11 cellular contexts compared by ENCODE assay signal in the genomic region with DNA sequence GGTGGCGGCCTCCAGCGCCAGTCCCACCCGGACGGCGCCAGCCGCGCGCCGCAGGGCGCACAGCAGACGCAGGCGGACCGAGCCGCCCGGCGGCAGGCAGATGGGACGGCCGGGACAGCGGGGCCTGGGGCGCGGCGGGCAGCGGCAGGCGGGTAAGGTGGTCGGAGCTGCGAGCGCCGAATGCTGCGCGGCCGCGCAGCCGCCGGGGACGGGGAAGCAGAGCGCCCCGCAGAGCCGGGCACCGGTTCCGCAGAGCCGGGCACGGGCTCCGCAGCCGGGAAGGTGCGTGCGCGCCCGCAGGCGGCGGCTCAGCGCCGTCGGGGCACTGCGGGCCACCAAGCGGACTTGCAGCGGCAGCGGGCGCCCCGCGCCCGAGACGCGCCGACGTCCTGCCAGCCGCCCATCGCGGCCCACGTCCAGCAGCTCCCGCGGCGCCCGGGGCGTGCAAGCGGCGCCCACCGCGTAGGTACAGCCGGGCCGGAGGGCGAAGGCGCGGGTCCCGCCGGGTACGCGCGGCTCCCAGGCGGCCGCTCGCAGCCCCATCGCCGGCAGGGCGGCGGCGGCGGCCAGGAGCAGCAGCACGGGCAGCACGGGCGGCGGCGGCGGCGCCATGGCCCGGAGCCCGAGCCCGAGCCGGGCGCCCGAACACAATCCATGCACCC. TPM values are rescaled to one million over a fixed set of nuclear protein-coding genes. Genes with fewer than 3 reads are reported as not detected.
DNase-seq lines count a peak whose midpoint lies in the region; ATAC-seq, FAIRE-seq and TF ChIP-seq lines count a peak whose summit lies in the region.
"Had no signal": no experiment of that assay in that cellular context is flagged by ENCODE, and none has a peak within 500 bp of the region (broad histone marks: within the 10 kb centered on the region; RNA-seq: fewer than 3 reads in every experiment).

No MANE protein-coding gene starts in this region.

- no peak overlapping the region for H3K27ac Mint-ChIP-seq in naive thymus-derived CD4-positive, alpha-beta T cell
- H3K27ac Mint-ChIP-seq: activated T-helper 2 cell treated with anti-CD3 and anti-CD28 coated beads, Interferon-gamma antibody, Interleukin-2, Interleukin-4, amounts not matched to agents 10 μg/mL and 5 μg/mL and 100 μg/mL, durations not matched to agents 14 hours and 24 hours and 36 hours; T-helper 17 cell had no signal

- peak overlapping the region; percentile 75 for H3K4me3 ChIP-seq in BLaER1
- H3K4me3 ChIP-seq in IMR-90 (ENCODE audit: insufficient read depth, low read depth, low read length) = peak overlapping the region; percentile 22; the same call in 1 of the 2 replicates
- peak overlapping the region in 1 of 3 experiments; percentile 31 for H3K4me3 ChIP-seq in endothelial cell of umbilical vein (replicated peaks in 1 of 3; ENCODE audit: insufficient read depth in 1 of 3, low read depth in 1 of 3, low read length in 3 of 3)
- no peak overlapping the region for H3K4me3 ChIP-seq in naive thymus-derived CD4-positive, alpha-beta T cell (ENCODE audit: low read length)

- POLR2A ChIA-PET in IMR-90 (lab: Charles Lee; ENCODE audit: unreplicated experiment) (no interaction called here), endothelial cell of umbilical vein (lab: Charles Lee) (no interaction called here)
- POLR2A ChIA-PET in naive thymus-derived CD4-positive, alpha-beta T cell (lab: Charles Lee) = no interaction called here

- H3K27ac ChIP-seq in BLaER1 (peak overlapping the region; percentile 55), IMR-90 (ENCODE audit: insufficient read depth, low read length) (no peak overlapping the region), endothelial cell of umbilical vein (ENCODE audit: insufficient read depth, low read depth, low read length) (no peak overlapping the region)
- H3K27ac ChIP-seq in naive thymus-derived CD4-positive, alpha-beta T cell (ENCODE audit: low read depth, low read length) = no peak overlapping the region

- H2BK5ac ChIP-seq in IMR-90 (ENCODE audit: low read depth, low read length, poor library complexity, severe bottlenecking) = no peak overlapping the region

- no peak overlapping the region for H3K4ac ChIP-seq in IMR-90 (ENCODE audit: low read depth, low read length)

- H2BK20ac ChIP-seq in IMR-90 (ENCODE audit: low read depth, low read length) = no peak overlapping the region

- H3K9me3 Mint-ChIP-seq in naive thymus-derived CD4-positive, alpha-beta T cell = no peaks in the 10 kb centered on the region
- H3K9me3 Mint-ChIP-seq: activated T-helper 2 cell treated with anti-CD3 and anti-CD28 coated beads, Interferon-gamma antibody, Interleukin-2, Interleukin-4, amounts not matched to agents 10 μg/mL and 5 μg/mL and 100 μg/mL, durations not matched to agents 14 hours and 24 hours and 36 hours had no signal

- no peak for DNase-seq in IMR-90
- no peak for DNase-seq in endothelial cell of umbilical vein (ENCODE audit: low read depth, low spot score)
- no peak for DNase-seq in naive thymus-derived CD4-positive, alpha-beta T cell
- DNase-seq in DMS79 treated with DMSO at 0.1 percent for 48 hours (lab: John Stamatoyannopoulos, UW) = no peak
- no peak for DNase-seq in NCI-H1694 treated with DMSO at 0.1 percent for 48 hours (lab: John Stamatoyannopoulos, UW)
- DNase-seq in cerebellum (ENCODE audit: low spot score) = no peak
- DNase-seq: T-helper 17 cell had no signal

- H3K4me3 Mint-ChIP-seq in naive thymus-derived CD4-positive, alpha-beta T cell = peak overlapping the region in 1 of 10 donors; percentile 72

- no peaks in the 10 kb centered on the region for H3K79me1 ChIP-seq in IMR-90 (ENCODE audit: low read depth in 1 of 2, low read length in 2 of 2)

- intact Hi-C loops in IMR-90 (cut with micrococcal nuclease) (no loop called here), endothelial cell of umbilical vein (cut with micrococcal nuclease) (no loop called here)
- intact Hi-C loops in naive thymus-derived CD4-positive, alpha-beta T cell (cut with micrococcal nuclease) = no loop called here

- no peak overlapping the region for H2AK9ac ChIP-seq in IMR-90 (replicated peaks; ENCODE audit: low read depth, low read length, poor library complexity)

- FAIRE-seq in endothelial cell of umbilical vein (lab: Jason Lieb, UNC) = no peak
- FAIRE-seq: HepG2 had no signal

- no peak overlapping the region for H2BK120ac ChIP-seq in IMR-90 (ENCODE audit: low read depth, low read length)

- no peak overlapping the region for H4K5ac ChIP-seq in IMR-90 (ENCODE audit: low read depth, low read length)

- dilution Hi-C loops in IMR-90 (cut with HindIII; ENCODE audit: low sequenced_read_pairs, unreplicated experiment) (no loop called here), endothelial cell of umbilical vein (cut with MboI; ENCODE audit: extremely low pct_ligation_motif_present, low sequenced_read_pairs) (no loop called here)

- H4K8ac ChIP-seq in IMR-90 (ENCODE audit: low read depth in 2 of 2, low read length in 2 of 2) = no peak overlapping the region

- H2AFZ ChIP-seq in IMR-90 (replicated peaks; ENCODE audit: low read length, poor library complexity) (peak overlapping the region; percentile 54), endothelial cell of umbilical vein (ENCODE audit: low read depth, low read length) (no peak overlapping the region)

- no peak overlapping the region for H2BK15ac ChIP-seq in IMR-90 (ENCODE audit: low read depth, low read length)

- peak overlapping the region; percentile 96 for H3K4me2 ChIP-seq in BLaER1
- H3K4me2 ChIP-seq in IMR-90 (ENCODE audit: low read depth, low read length) = no peak overlapping the region
- no peak overlapping the region for H3K4me2 ChIP-seq in endothelial cell of umbilical vein (ENCODE audit: insufficient read depth, low read length)

- H3K9me1 ChIP-seq in IMR-90 (ENCODE audit: insufficient read depth, low read length) = no peaks in the 10 kb centered on the region
- no peaks in the 10 kb centered on the region for H3K9me1 ChIP-seq in endothelial cell of umbilical vein (replicated peaks; ENCODE audit: control insufficient read depth, extremely low read depth, insufficient read depth, low read length)

- peak overlapping the region; percentile 53; the same call in 1 of the 2 replicates for H3K9ac ChIP-seq in BLaER1
- H3K9ac ChIP-seq in IMR-90 (ENCODE audit: low read depth, low read length) = no peak overlapping the region
- H3K9ac ChIP-seq in endothelial cell of umbilical vein (replicated peaks; ENCODE audit: extremely low read depth, insufficient read depth, low read length) = no peak overlapping the region

- no peaks in the 10 kb centered on the region for H3K36me3 Mint-ChIP-seq in naive thymus-derived CD4-positive, alpha-beta T cell

- peaks cover 24% of the 10 kb centered on the region for H3K36me3 ChIP-seq in BLaER1
- no peaks in the 10 kb centered on the region for H3K36me3 ChIP-seq in IMR-90 (ENCODE audit: control insufficient read depth, insufficient read depth, low read length)
- no peaks in the 10 kb centered on the region for H3K36me3 ChIP-seq in endothelial cell of umbilical vein (ENCODE audit: control insufficient read depth in 2 of 2, extremely low read depth in 1 of 2, insufficient read depth in 2 of 2, low read length in 2 of 2)
- H3K36me3 ChIP-seq in naive thymus-derived CD4-positive, alpha-beta T cell (ENCODE audit: control insufficient read depth in 2 of 3, insufficient read depth in 3 of 3, low read length in 3 of 3) = no peaks in the 10 kb centered on the region

- BruUV-seq in IMR-90 (replicated peaks; lab: Mats Ljungman, UMichigan) (no TSS peak), endothelial cell of umbilical vein (replicated peaks; lab: Mats Ljungman, UMichigan) (no TSS peak)

- no peak overlapping the region for H3K23ac ChIP-seq in IMR-90 (ENCODE audit: low read depth, low read length)

- no peak overlapping the region for H2AK5ac ChIP-seq in IMR-90 (ENCODE audit: low read depth, low read length)

- no peak overlapping the region for H3K18ac ChIP-seq in IMR-90 (ENCODE audit: low read depth, low read length)

- H3K14ac ChIP-seq in IMR-90 (replicated peaks; ENCODE audit: low read depth, low read length) = no peak overlapping the region

- no peaks in the 10 kb centered on the region for H3K79me2 ChIP-seq in endothelial cell of umbilical vein (ENCODE audit: control insufficient read depth, insufficient read depth, low read length)

- H3K4me1 ChIP-seq in BLaER1 = peaks cover 53% of the 10 kb centered on the region
- peaks cover 3% of the 10 kb centered on the region; the same call in 1 of the 2 replicates for H3K4me1 ChIP-seq in IMR-90 (ENCODE audit: control insufficient read depth, insufficient read depth, low read length)
- peaks cover 8% of the 10 kb centered on the region for H3K4me1 ChIP-seq in endothelial cell of umbilical vein (ENCODE audit: control insufficient read depth, extremely low read depth, insufficient read depth, low read length)
- H3K4me1 ChIP-seq in naive thymus-derived CD4-positive, alpha-beta T cell (ENCODE audit: control insufficient read depth in 2 of 2, insufficient read depth in 2 of 2, low read length in 2 of 2) = peaks cover 8% of the 10 kb centered on the region in 2 donors

- TF ChIP-seq POLR2A in IMR-90 (IDR thresholded peaks at IDR 0.05; ENCODE audit: low read depth, low read length) (no peak), endothelial cell of umbilical vein (IDR thresholded peaks at IDR 0.05; ENCODE audit: low read depth, low read length) (no peak), GM18505 (IDR thresholded peaks at IDR 0.05; ENCODE audit: borderline replicate concordance, extremely low read depth, insufficient read depth, insufficient read length) (no peak)

- H3K27me3 Mint-ChIP-seq in naive thymus-derived CD4-positive, alpha-beta T cell = peaks cover 18 to 39% (median 19%) of the 10 kb centered on the region in 5 donors

- peaks cover 0 to 12% (median 8%) of the 10 kb centered on the region in 7 donors for H3K4me1 Mint-ChIP-seq in naive thymus-derived CD4-positive, alpha-beta T cell

- 2% methylated on average over 61 of the region's 110 CpGs; no CpG with 5 or more reads in 1 of the 2 experiments for WGBS in IMR-90 (ENCODE audit: extremely low coverage in 2 of 2, insufficient read length in 1 of 2), 2 experiments

- no peak for TF ChIP-seq RAD21 in IMR-90 (IDR thresholded peaks at IDR 0.05; ENCODE audit: low read length)

- in situ Hi-C loops in IMR-90 (cut with MboI; ENCODE audit: low sequenced_read_pairs) = loop anchor here (25.0 kb wide), 1 partner anchor 399 kb away; no protein-coding TSS in a partner anchor

- H4K20me1 ChIP-seq in BLaER1 (peaks cover 37% of the 10 kb centered on the region), IMR-90 (ENCODE audit: insufficient read depth, low read length) (no peaks in the 10 kb centered on the region), endothelial cell of umbilical vein (replicated peaks; ENCODE audit: control insufficient read depth, extremely low read depth, insufficient read depth, low read length) (no peaks in the 10 kb centered on the region)

- no peak overlapping the region for H3K56ac ChIP-seq in IMR-90 (ENCODE audit: extremely low read depth, insufficient read depth, low read length)

- no peak for TF ChIP-seq CTCF in IMR-90 (conservative IDR thresholded peaks at IDR 0.05; ENCODE audit: low read depth, low read length)
- no peak for TF ChIP-seq CTCF in endothelial cell of umbilical vein (IDR thresholded peaks at IDR 0.05; ENCODE audit: extremely low read depth in 1 of 2, insufficient read depth in 1 of 2, low read depth in 1 of 2, low read length in 2 of 2)

- no peak overlapping the region for H4K91ac ChIP-seq in IMR-90 (ENCODE audit: insufficient read depth, low read depth, low read length)

- ATAC-seq in IMR-90 (ENCODE audit: low read depth) (peak; percentile 59), GM18505 (IDR thresholded peaks at IDR 0.05; ENCODE audit: unreplicated experiment) (no peak)
- peak; percentile 33 for ATAC-seq in naive thymus-derived CD4-positive, alpha-beta T cell
- ATAC-seq: HepG2 had no signal

- H3K9me3 ChIP-seq in BLaER1 (peaks cover 25% of the 10 kb centered on the region), IMR-90 (ENCODE audit: control insufficient read depth, insufficient read depth, low read length) (peaks cover 17% of the 10 kb centered on the region), endothelial cell of umbilical vein (replicated peaks; ENCODE audit: control insufficient read depth, insufficient read depth, low read length) (no peaks in the 10 kb centered on the region)
- H3K9me3 ChIP-seq in naive thymus-derived CD4-positive, alpha-beta T cell (ENCODE audit: control insufficient read depth in 2 of 3, low read length in 3 of 3) = no peaks in the 10 kb centered on the region

- H3K27me3 ChIP-seq in BLaER1 (peaks cover 56% of the 10 kb centered on the region), IMR-90 (ENCODE audit: control insufficient read depth, insufficient read depth, low read length) (peaks cover 42% of the 10 kb centered on the region), endothelial cell of umbilical vein (ENCODE audit: control insufficient read depth in 2 of 2, insufficient read depth in 2 of 2, low read length in 2 of 2) (peaks cover 16 to 32% of the 10 kb centered on the region in 2 experiments)
- no peaks in the 10 kb centered on the region for H3K27me3 ChIP-seq in naive thymus-derived CD4-positive, alpha-beta T cell (ENCODE audit: control insufficient read depth in 2 of 2, insufficient read depth in 2 of 2, low read length in 2 of 2)

- CTCF ChIA-PET in IMR-90 (lab: Yijun Ruan, JAX) (no interaction called here), endothelial cell of umbilical vein (lab: Charles Lee) (interaction anchor here (9.5 kb wide), 1 partner anchor 169 kb away, joined by 418 read pairs; no protein-coding TSS in a partner anchor)
- CTCF ChIA-PET in naive thymus-derived CD4-positive, alpha-beta T cell (lab: Charles Lee) = no interaction called here

RNA-seq across cellular contexts. Expression of a gene that starts 0.7 kb away (rescaled TPM):
- total RNA-seq in IMR-90 (2012; rRNA removed) (0.36 and 0.56 TPM in 2 replicates), endothelial cell of umbilical vein (2.1 and 3.7 TPM in 2 replicates), cerebellum (7.8 TPM)
- polyA plus RNA-seq in IMR-90 (2012; rRNA removed) (0.82 and 1.4 TPM in 2 replicates), endothelial cell of umbilical vein (5.4 and 5.7 TPM in 2 replicates)
- 0.47 and 1.2 TPM in 2 replicates for polyA plus RNA-seq in IMR-90 (2012; cell fraction: cytosol; rRNA removed)
- polyA plus RNA-seq in IMR-90 (2012; cell fraction: nucleus; rRNA removed; ENCODE audit: low replicate concordance) = 0.91 and 1.9 TPM in 2 replicates
- 3.0 and 3.6 TPM in 2 replicates for polyA plus RNA-seq in endothelial cell of umbilical vein (2011; cell fraction: cytosol; rRNA removed)
- 5.5 and 6.0 TPM in 2 replicates for polyA plus RNA-seq in endothelial cell of umbilical vein (2011; cell fraction: nucleus; rRNA removed)
- 2.2 and 7.6 TPM in 2 replicates for polyA plus RNA-seq in endothelial cell of umbilical vein (2012)
- polyA minus RNA-seq in endothelial cell of umbilical vein = 9.8 and 15.1 TPM in 2 replicates
- polyA minus RNA-seq in endothelial cell of umbilical vein (2011; cell fraction: cytosol; rRNA and poly(A)+ RNA removed) = 13.2 TPM
- 9.8 and 15.1 TPM in 2 replicates for polyA minus RNA-seq in endothelial cell of umbilical vein (2011; cell fraction: nucleus; rRNA and poly(A)+ RNA removed)
- total RNA-seq in naive thymus-derived CD4-positive, alpha-beta T cell = 1 to 10 TPM in 2 of 5 experiments, under 1 TPM in 3; 0.36 to 4.7 (median 0.97) TPM
- polyA plus RNA-seq in naive thymus-derived CD4-positive, alpha-beta T cell = 1 to 10 TPM in 1 of 2 donors, under 1 TPM in 1; 0.45 to 1.1 TPM
